Comparison of ENCODE assay signal across 26 cellular contexts in genomic region chr15:62672268-62672667, GRCh38.
DNase-seq lines count a peak whose midpoint lies in the region; ATAC-seq and TF ChIP-seq lines count a peak whose summit lies in the region.
"Had no signal": no experiment of that assay in that cellular context is flagged by ENCODE, and none has a peak within 500 bp of the region (broad histone marks: within the 10 kb centered on the region; RNA-seq: fewer than 3 reads in every experiment).

No MANE protein-coding gene starts in this region.

- DNase-seq in EH (ENCODE audit: low read depth) (peak; percentile 49), HS-5 (ENCODE audit: low read depth) (peak; percentile 44), fibroblast of mammary gland (ENCODE audit: low read depth) (peak; percentile 91), MM.1S (no peak), NAMALWA (ENCODE audit: low spot score) (no peak)
- DNase-seq: activated CD4-positive, alpha-beta T cell treated with anti-CD3 and anti-CD28 coated beads for 48 hours; activated naive CD4-positive, alpha-beta T cell treated with anti-CD3 and anti-CD28 coated beads for 36 hours; activated T-cell treated with anti-CD3 and anti-CD28 coated beads, Interleukin-2, amount 50 U/mL, for 48 hours; caudate nucleus; CD4-positive, alpha-beta T cell; DMS153; foreskin keratinocyte; GF-D8; heart right ventricle; left cardiac atrium; NCI-H1436; NCI-H2107; NCI-H446; psoas muscle; upper lobe of left lung had no signal

- no peaks in the 10 kb centered on the region for H3F3A ChIP-seq in MM.1S (ENCODE audit: insufficient read depth, low read length)

- H3K27ac ChIP-seq in subcutaneous abdominal adipose tissue (ENCODE audit: low read depth, low read length) (peak overlapping the region; percentile 49), MM.1S (ENCODE audit: low read length) (no peak overlapping the region)
- H3K27ac ChIP-seq: foreskin keratinocyte, heart right ventricle, psoas muscle, SK-N-MC, skin epidermis, upper lobe of left lung had no signal

- peaks cover 0 to 6% (median 0%) of the 10 kb centered on the region in 5 donors for H3K9me3 ChIP-seq in subcutaneous abdominal adipose tissue (ENCODE audit: control insufficient read depth in 5 of 5, low read length in 5 of 5)
- H3K9me3 ChIP-seq in MM.1S (replicated peaks; ENCODE audit: insufficient read depth, low read length) = no peaks in the 10 kb centered on the region
- H3K9me3 ChIP-seq: psoas muscle, upper lobe of left lung had no signal

- no peaks in the 10 kb centered on the region for H3K27me3 ChIP-seq in subcutaneous abdominal adipose tissue (ENCODE audit: control insufficient read depth in 5 of 5, insufficient read depth in 4 of 5, low read length in 5 of 5)
- no peaks in the 10 kb centered on the region for H3K27me3 ChIP-seq in MM.1S (replicated peaks; ENCODE audit: insufficient read depth, low read length)
- H3K27me3 ChIP-seq: foreskin keratinocyte, heart right ventricle, upper lobe of left lung had no signal

- no peaks in the 10 kb centered on the region for H3K79me2 ChIP-seq in MM.1S (ENCODE audit: low read length)

- H3K9ac ChIP-seq in subcutaneous abdominal adipose tissue (ENCODE audit: low read length in 5 of 5) (no peak overlapping the region), MM.1S (ENCODE audit: low read length) (no peak overlapping the region)

- H3K36me3 ChIP-seq in subcutaneous abdominal adipose tissue (ENCODE audit: control insufficient read depth in 5 of 5, insufficient read depth in 5 of 5, low read length in 5 of 5) = peaks cover 24 to 35% (median 28%) of the 10 kb centered on the region in 5 donors
- no peaks in the 10 kb centered on the region for H3K36me3 ChIP-seq in MM.1S (replicated peaks; ENCODE audit: insufficient read depth, low read length)
- H3K36me3 ChIP-seq: upper lobe of left lung had no signal

- no peak for ATAC-seq in HG03045 (IDR thresholded peaks at IDR 0.05; ENCODE audit: unreplicated experiment)
- ATAC-seq: foreskin keratinocyte, GM12878, heart right ventricle, K562, left cardiac atrium, psoas muscle had no signal

- H3K4me3 ChIP-seq in fibroblast of mammary gland (ENCODE audit: control insufficient read depth, low read depth, low read length) = no peak overlapping the region
- no peak overlapping the region for H3K4me3 ChIP-seq in subcutaneous abdominal adipose tissue (ENCODE audit: low read depth in 1 of 5, low read length in 5 of 5)
- no peak overlapping the region for H3K4me3 ChIP-seq in MM.1S (ENCODE audit: low read length)
- H3K4me3 ChIP-seq: GM12878, heart right ventricle, K562, psoas muscle, SK-N-MC, skin epidermis, upper lobe of left lung had no signal

- H3K4me1 ChIP-seq in subcutaneous abdominal adipose tissue (ENCODE audit: control insufficient read depth in 5 of 5, insufficient read depth in 5 of 5, low read length in 5 of 5) = peaks cover 0 to 7% (median 0%) of the 10 kb centered on the region in 5 donors
- no peaks in the 10 kb centered on the region for H3K4me1 ChIP-seq in MM.1S (ENCODE audit: low read length)
- H3K4me1 ChIP-seq: foreskin keratinocyte, heart right ventricle, psoas muscle, upper lobe of left lung had no signal

- no peaks in the 10 kb centered on the region for H4K20me1 ChIP-seq in MM.1S (ENCODE audit: insufficient read depth, low read length)

- TF ChIP-seq CTCF in fibroblast of mammary gland (conservative IDR thresholded peaks at IDR 0.05; ENCODE audit: control insufficient read depth, insufficient read depth, low read depth, low read length) = no peak
- no peak for TF ChIP-seq CTCF in MM.1S (IDR thresholded peaks at IDR 0.05; ENCODE audit: low read length)

- no peak overlapping the region for H2AFZ ChIP-seq in MM.1S (ENCODE audit: low read length)

- H3K9me2 ChIP-seq in MM.1S (replicated peaks; ENCODE audit: insufficient read depth, low read length) = no peaks in the 10 kb centered on the region

- no peak overlapping the region for H3K4me2 ChIP-seq in MM.1S (ENCODE audit: low read depth, low read length)

Comparison
In these comparisons a context has a peak if more than half of its experiments do, and no peak if none do; other contexts are left out.
1. DNase-seq: peak in EH (single experiment), HS-5 (single experiment) and fibroblast of mammary gland (single experiment); none in MM.1S (single experiment) and NAMALWA (single experiment).